23 cellular contexts compared by ENCODE assay signal in the genomic region with DNA sequence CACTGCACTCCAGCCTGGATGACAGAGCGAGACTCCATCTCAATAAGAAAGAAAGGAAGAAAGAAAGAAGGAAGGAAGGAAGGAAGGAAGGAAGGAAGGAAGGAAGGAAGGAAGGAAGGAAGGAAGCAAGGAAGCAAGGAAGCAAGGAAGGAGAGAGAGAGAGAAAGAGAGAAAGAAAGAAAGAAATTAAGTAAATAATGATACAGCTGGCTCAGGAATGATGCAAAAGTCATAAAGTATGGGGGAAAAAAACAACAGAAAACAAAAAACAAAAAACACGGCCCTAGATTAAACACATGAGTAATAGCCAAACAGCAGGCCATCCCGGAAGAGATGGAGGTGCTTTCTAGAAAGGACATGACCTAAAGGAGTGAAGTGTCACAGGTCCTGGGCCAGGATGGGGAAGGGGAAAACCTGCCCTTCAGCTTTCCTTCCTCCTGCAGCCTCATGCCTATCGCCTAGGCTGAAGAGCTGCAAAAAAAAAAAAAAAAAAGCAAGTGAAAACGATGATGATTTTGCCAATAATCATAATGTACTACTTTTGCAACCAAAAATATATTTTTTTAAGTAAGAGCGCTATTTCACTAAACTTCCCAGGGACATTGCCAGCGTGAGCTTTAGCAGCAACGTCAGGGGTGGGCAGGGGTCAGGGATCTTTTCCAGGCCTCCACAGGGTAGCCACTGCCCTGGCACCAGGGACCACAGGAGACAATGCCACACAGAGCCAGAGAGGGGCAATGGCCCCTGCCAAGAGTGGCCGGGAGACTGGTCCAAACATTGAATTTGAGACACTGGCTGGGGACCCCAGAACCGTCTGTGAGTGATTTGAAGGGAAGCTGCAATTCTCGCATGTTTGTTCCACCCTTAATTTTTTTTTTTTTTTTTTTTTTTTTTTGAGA. TPM values are rescaled to one million over a fixed set of nuclear protein-coding genes. Genes with fewer than 3 reads are reported as not detected.
DNase-seq lines count a peak whose midpoint lies in the region; ATAC-seq, FAIRE-seq and TF ChIP-seq lines count a peak whose summit lies in the region.
"Had no signal": no experiment of that assay in that cellular context is flagged by ENCODE, and none has a peak within 500 bp of the region (broad histone marks: within the 10 kb centered on the region; RNA-seq: fewer than 3 reads in every experiment).

No MANE protein-coding gene starts in this region.

- H3K4me1 ChIP-seq in CD4-positive, alpha-beta memory T cell (ENCODE audit: insufficient read depth, low read length), result peaks cover 99% of the 10 kb centered on the region
- H3K4me1 ChIP-seq: breast epithelium, parathyroid adenoma had no signal

- peak overlapping the region; percentile 75 for H3K27ac ChIP-seq in CD4-positive, alpha-beta memory T cell (ENCODE audit: low read depth, low read length)
- H3K27ac ChIP-seq: breast epithelium, left lung, parathyroid adenoma, suprapubic skin had no signal

- H3K27me3 ChIP-seq in CD4-positive, alpha-beta memory T cell (ENCODE audit: insufficient read depth, low read length), result no peaks in the 10 kb centered on the region
- H3K27me3 ChIP-seq: breast epithelium, left lung, suprapubic skin had no signal

- peak overlapping the region; percentile 94 to 99 (median 94) for H3K27ac Mint-ChIP-seq in CD4-positive, alpha-beta memory T cell
- H3K27ac Mint-ChIP-seq in activated T-helper 1 cell treated with anti-CD3 and anti-CD28 coated beads, Interleukin-12 subunit alpha, Interleukin-12 subunit beta, Interleukin-2, Interleukin-4 antibody, amounts not matched to agents 30 ng/mL and 10 ng/mL and 1 ng/mL, durations not matched to agents 14 hours and 24 hours and 36 hours, result peak overlapping the region; percentile 81
- peak overlapping the region; percentile 18 to 98 (median 73) for H3K27ac Mint-ChIP-seq in naive thymus-derived CD8-positive, alpha-beta T cell
- H3K27ac Mint-ChIP-seq: activated B cell treated with CpG ODN at 0.5 μM for 24 hours had no signal

- peak; percentile 51 for FAIRE-seq in GM12892 (lab: Jason Lieb, UNC)

- no peak for TF ChIP-seq POLR2A in GM12892 (IDR thresholded peaks at IDR 0.05; ENCODE audit: low read depth, low read length)

- H3K36me3 ChIP-seq in CD4-positive, alpha-beta memory T cell (ENCODE audit: insufficient read depth, low read length), result no peaks in the 10 kb centered on the region
- H3K36me3 ChIP-seq: breast epithelium, left lung, suprapubic skin had no signal

- peaks cover 69 to 96% (median 85%) of the 10 kb centered on the region in 4 donors for H3K4me1 Mint-ChIP-seq in CD4-positive, alpha-beta memory T cell
- peaks cover 94% of the 10 kb centered on the region for H3K4me1 Mint-ChIP-seq in activated T-helper 1 cell treated with anti-CD3 and anti-CD28 coated beads, Interleukin-12 subunit alpha, Interleukin-12 subunit beta, Interleukin-2, Interleukin-4 antibody, amounts not matched to agents 30 ng/mL and 10 ng/mL and 1 ng/mL, durations not matched to agents 14 hours and 24 hours and 36 hours (ENCODE audit: low read depth)
- peaks cover 49 to 92% (median 90%) of the 10 kb centered on the region in 4 donors for H3K4me1 Mint-ChIP-seq in naive thymus-derived CD8-positive, alpha-beta T cell

- no peaks in the 10 kb centered on the region for H3K9me3 Mint-ChIP-seq in CD4-positive, alpha-beta memory T cell
- H3K9me3 Mint-ChIP-seq in activated T-helper 1 cell treated with anti-CD3 and anti-CD28 coated beads, Interleukin-12 subunit alpha, Interleukin-12 subunit beta, Interleukin-2, Interleukin-4 antibody, amounts not matched to agents 30 ng/mL and 10 ng/mL and 1 ng/mL, durations not matched to agents 14 hours and 24 hours and 36 hours, result no peaks in the 10 kb centered on the region
- H3K9me3 Mint-ChIP-seq in naive thymus-derived CD8-positive, alpha-beta T cell, result no peaks in the 10 kb centered on the region
- H3K9me3 Mint-ChIP-seq: activated B cell treated with CpG ODN at 0.5 μM for 24 hours; dendritic cell treated with granulocyte-macrophage colony-stimulating factor and Interleukin-4, amounts not matched to agents 40 ng/mL and 50 ng/mL, for 4 days had no signal

- H3K27me3 Mint-ChIP-seq in CD4-positive, alpha-beta memory T cell, result no peaks in the 10 kb centered on the region
- H3K27me3 Mint-ChIP-seq in activated T-helper 1 cell treated with anti-CD3 and anti-CD28 coated beads, Interleukin-12 subunit alpha, Interleukin-12 subunit beta, Interleukin-2, Interleukin-4 antibody, amounts not matched to agents 30 ng/mL and 10 ng/mL and 1 ng/mL, durations not matched to agents 14 hours and 24 hours and 36 hours (ENCODE audit: insufficient read depth), result no peaks in the 10 kb centered on the region
- no peaks in the 10 kb centered on the region for H3K27me3 Mint-ChIP-seq in naive thymus-derived CD8-positive, alpha-beta T cell
- H3K27me3 Mint-ChIP-seq: activated B cell treated with CpG ODN at 0.5 μM for 24 hours; dendritic cell treated with granulocyte-macrophage colony-stimulating factor and Interleukin-4, amounts not matched to agents 40 ng/mL and 50 ng/mL, for 4 days had no signal

- no peak for ATAC-seq in naive thymus-derived CD8-positive, alpha-beta T cell
- ATAC-seq in HG02610 (IDR thresholded peaks at IDR 0.05; ENCODE audit: unreplicated experiment), result no peak
- ATAC-seq: left lung had no signal

- H3K4me3 Mint-ChIP-seq in CD4-positive, alpha-beta memory T cell, result peak overlapping the region in 7 of 8 donors; percentile 17 to 89 (median 68)
- H3K4me3 Mint-ChIP-seq in activated T-helper 1 cell treated with anti-CD3 and anti-CD28 coated beads, Interleukin-12 subunit alpha, Interleukin-12 subunit beta, Interleukin-2, Interleukin-4 antibody, amounts not matched to agents 30 ng/mL and 10 ng/mL and 1 ng/mL, durations not matched to agents 14 hours and 24 hours and 36 hours, result no peak overlapping the region
- H3K4me3 Mint-ChIP-seq in naive thymus-derived CD8-positive, alpha-beta T cell, result peak overlapping the region in 6 of 10 donors; percentile 0 to 62 (median 48)
- H3K4me3 Mint-ChIP-seq: activated B cell treated with CpG ODN at 0.5 μM for 24 hours; dendritic cell treated with granulocyte-macrophage colony-stimulating factor and Interleukin-4, amounts not matched to agents 40 ng/mL and 50 ng/mL, for 4 days had no signal

- POLR2A ChIA-PET in CD4-positive, alpha-beta memory T cell (lab: Charles Lee; ENCODE audit: partially characterized antibody), result interaction anchor here (0.6 to 20.3 kb wide), 6 partner anchors 30 to 204 kb away, joined by 3 to 1775 read pairs (median 4); a partner anchor contains a TSS
- POLR2A ChIA-PET in naive thymus-derived CD8-positive, alpha-beta T cell (lab: Charles Lee), result interaction anchor here (0.6 to 17.5 kb wide), 11 partner anchors 11 to 843 kb away, joined by 3 to 631 read pairs (median 4); a partner anchor contains a TSS

- no peaks in the 10 kb centered on the region for H3K9me3 ChIP-seq in CD4-positive, alpha-beta memory T cell (ENCODE audit: control insufficient read depth in 1 of 2, low read length in 2 of 2)
- H3K9me3 ChIP-seq: breast epithelium, left lung, suprapubic skin had no signal

- DNase-seq in CD4-positive, alpha-beta memory T cell, result peak in 1 of 5 donors; percentile 54
- no peak for DNase-seq in GM12892 (ENCODE audit: insufficient read length)
- DNase-seq in activated T-helper 1 cell treated with anti-CD3 and anti-CD28 coated beads, Interleukin-12 subunit alpha, Interleukin-12 subunit beta, Interleukin-2, Interleukin-4 antibody, amounts not matched to agents 30 ng/mL and 10 ng/mL and 1 ng/mL, durations not matched to agents 14 hours and 24 hours and 36 hours (ENCODE audit: low spot score), result no peak
- DNase-seq in naive thymus-derived CD8-positive, alpha-beta T cell, result no peak
- DNase-seq in NCI-H2227 (lab: John Stamatoyannopoulos, UW; ENCODE audit: unreplicated experiment), result no peak
- no peak for DNase-seq in SHP77 (lab: John Stamatoyannopoulos, UW)
- DNase-seq: activated B cell treated with CpG ODN at 0.5 μM for 24 hours; AML-193; Karpas-422; left lung; NCI-H1105; NCI-H2107; NCI-H526; stimulated activated CD4-positive, alpha-beta T cell treated with anti-CD3 and anti-CD28 coated beads, Interleukin-2, amount 100 ng/mL, for 48 hours had no signal

- CTCF ChIA-PET in CD4-positive, alpha-beta memory T cell (lab: Charles Lee; ENCODE audit: partially characterized antibody), result interaction anchor here (0.7 to 8.0 kb wide), 10 partner anchors 17 to 230 kb away, joined by 3 to 56 read pairs (median 5); a partner anchor contains a TSS

- intact Hi-C loops in CD4-positive, alpha-beta memory T cell (cut with micrococcal nuclease), result no loop called here
- intact Hi-C loops in activated T-helper 1 cell treated with anti-CD3 and anti-CD28 coated beads, Interleukin-12 subunit alpha, Interleukin-12 subunit beta, Interleukin-2, Interleukin-4 antibody, amounts not matched to agents 30 ng/mL and 10 ng/mL and 1 ng/mL, durations not matched to agents 14 hours and 24 hours and 36 hours (cut with micrococcal nuclease), result loop anchor here (5.0 kb wide), 1 partner anchor 154 kb away; no protein-coding TSS in a partner anchor

- no peaks in the 10 kb centered on the region for H3K36me3 Mint-ChIP-seq in CD4-positive, alpha-beta memory T cell
- H3K36me3 Mint-ChIP-seq in activated T-helper 1 cell treated with anti-CD3 and anti-CD28 coated beads, Interleukin-12 subunit alpha, Interleukin-12 subunit beta, Interleukin-2, Interleukin-4 antibody, amounts not matched to agents 30 ng/mL and 10 ng/mL and 1 ng/mL, durations not matched to agents 14 hours and 24 hours and 36 hours (ENCODE audit: low read depth), result no peaks in the 10 kb centered on the region
- H3K36me3 Mint-ChIP-seq in naive thymus-derived CD8-positive, alpha-beta T cell, result no peaks in the 10 kb centered on the region

- H3K4me3 ChIP-seq in CD4-positive, alpha-beta memory T cell (ENCODE audit: low read length in 2 of 2), result no peak overlapping the region
- H3K4me3 ChIP-seq: breast epithelium, left lung, suprapubic skin had no signal

RNA-seq across cellular contexts. Expression of a gene that starts 28.2 kb away (rescaled TPM):
- under 1 TPM in 1 of 2 experiments, not detected in 1; 0.33 TPM for total RNA-seq in CD4-positive, alpha-beta memory T cell
- not detected for polyA plus RNA-seq in CD4-positive, alpha-beta memory T cell
- polyA plus RNA-seq in GM12892 (2012; ENCODE audit: missing spikeins), result not detected
- total RNA-seq in activated T-helper 1 cell treated with anti-CD3 and anti-CD28 coated beads, Interleukin-12 subunit alpha, Interleukin-12 subunit beta, Interleukin-2, Interleukin-4 antibody, amounts not matched to agents 30 ng/mL and 10 ng/mL and 1 ng/mL, durations not matched to agents 14 hours and 24 hours and 36 hours, result not detected in 2 replicates
- not detected for total RNA-seq in naive thymus-derived CD8-positive, alpha-beta T cell
- polyA plus RNA-seq in naive thymus-derived CD8-positive, alpha-beta T cell, result not detected
- total RNA-seq: activated B cell treated with CpG ODN at 0.5 μM for 24 hours; HT1080; skeletal muscle tissue; T-helper 1 cell treated with Interleukin-12 subunit alpha and Interleukin-12 subunit beta and Interleukin-4 antibody, amounts not matched to agents 30 ng/mL and 1 ng/mL, for 36 hours had no signal

RNA-seq across cellular contexts. Expression of a gene that starts 38.0 kb away (rescaled TPM):
- under 1 TPM; 0.44 to 0.55 TPM for total RNA-seq in CD4-positive, alpha-beta memory T cell
- under 1 TPM; 0.21 to 0.76 TPM for polyA plus RNA-seq in CD4-positive, alpha-beta memory T cell
- not detected for polyA plus RNA-seq in GM12892 (2012; ENCODE audit: missing spikeins)
- 0.10 and 0.16 TPM in 2 replicates for total RNA-seq in activated T-helper 1 cell treated with anti-CD3 and anti-CD28 coated beads, Interleukin-12 subunit alpha, Interleukin-12 subunit beta, Interleukin-2, Interleukin-4 antibody, amounts not matched to agents 30 ng/mL and 10 ng/mL and 1 ng/mL, durations not matched to agents 14 hours and 24 hours and 36 hours
- under 1 TPM; 0.70 to 0.91 TPM for total RNA-seq in naive thymus-derived CD8-positive, alpha-beta T cell
- under 1 TPM; 0.15 to 0.68 (median 0.60) TPM for polyA plus RNA-seq in naive thymus-derived CD8-positive, alpha-beta T cell
- total RNA-seq: breast epithelium, epithelial cell of proximal tubule, HT1080, left lung, skeletal muscle tissue, suprapubic skin had no signal
